8 cellular contexts compared by ENCODE assay signal in genomic region chr1:225428066-225428878, GRCh38. TPM values are rescaled to one million over a fixed set of nuclear protein-coding genes. Genes with fewer than 3 reads are reported as not detected.
DNase-seq lines count a peak whose midpoint lies in the region; ATAC-seq and TF ChIP-seq lines count a peak whose summit lies in the region.

No MANE protein-coding gene starts in this region.

- no peak overlapping the region for H4K91ac ChIP-seq in neuronal stem cell (ENCODE audit: low read depth, low read length, poor library complexity)

- H3K9ac ChIP-seq in ES-I3 (ENCODE audit: low read depth, low read length), result peak overlapping the region; percentile 100
- H3K9ac ChIP-seq in Loucy (ENCODE audit: low read depth, low read length, poor library complexity, severe bottlenecking), result peak overlapping the region; percentile 86
- peak overlapping the region; percentile 95 for H3K9ac ChIP-seq in neuronal stem cell (ENCODE audit: low read depth, low read length, poor library complexity)
- H3K9ac ChIP-seq in subcutaneous abdominal adipose tissue (ENCODE audit: low read length in 5 of 5), result peak overlapping the region; percentile 80 to 92 (median 85)

- H3K27me3 ChIP-seq in H7 (ENCODE audit: control insufficient read depth, insufficient read depth, low read length), result peaks cover 7% of the 10 kb centered on the region
- peaks cover 7% of the 10 kb centered on the region for H3K27me3 ChIP-seq in Loucy (ENCODE audit: insufficient read depth, low read length, poor library complexity, severe bottlenecking)
- no peaks in the 10 kb centered on the region for H3K27me3 ChIP-seq in foreskin keratinocyte
- no peaks in the 10 kb centered on the region for H3K27me3 ChIP-seq in neuronal stem cell (ENCODE audit: control insufficient read depth in 3 of 3, insufficient read depth in 3 of 3, low read depth in 1 of 3, low read length in 3 of 3)
- H3K27me3 ChIP-seq in subcutaneous abdominal adipose tissue (ENCODE audit: control insufficient read depth in 5 of 5, insufficient read depth in 4 of 5, low read length in 5 of 5), result no peaks in the 10 kb centered on the region

- H3K23ac ChIP-seq in neuronal stem cell (ENCODE audit: low read depth, low read length, poor library complexity), result peak overlapping the region; percentile 94

- H3K79me2 ChIP-seq in Loucy (ENCODE audit: insufficient read depth, low read length), result peaks cover 46% of the 10 kb centered on the region

- H3K79me1 ChIP-seq in neuronal stem cell (ENCODE audit: low read depth, low read length), result peaks cover 4% of the 10 kb centered on the region

- peak overlapping the region; percentile 20 for H3K4ac ChIP-seq in neuronal stem cell (ENCODE audit: low read length)

- peak; percentile 77 for ATAC-seq in foreskin keratinocyte

- peak overlapping the region; percentile 82 for H2AFZ ChIP-seq in Loucy (ENCODE audit: low read length)
- peak overlapping the region; percentile 84 for H2AFZ ChIP-seq in neuronal stem cell (ENCODE audit: low read length)

- no CpG with 5 or more reads among the region's 81 CpGs for WGBS in neuronal stem cell (ENCODE audit: extremely low coverage in 2 of 2, insufficient read length in 2 of 2, insufficient replicate concordance in 1 of 2), 2 donors

- H3K14ac ChIP-seq in neuronal stem cell (ENCODE audit: low read length), result no peak overlapping the region

- TF ChIP-seq CTCF in Loucy (conservative IDR thresholded peaks at IDR 0.05; ENCODE audit: low read length), result no peak
- no peak for TF ChIP-seq CTCF in foreskin keratinocyte (conservative IDR thresholded peaks at IDR 0.05)

- H4K20me1 ChIP-seq in Loucy (ENCODE audit: insufficient read depth, low read length, poor library complexity, severe bottlenecking), result peaks cover 41% of the 10 kb centered on the region

- DNase-seq in H7, result peak; percentile 99
- DNase-seq in SHP77 treated with DMSO at 0.1 percent for 48 hours (lab: John Stamatoyannopoulos, UW), result peak; percentile 79
- peak; percentile 67 to 88 (median 78) for DNase-seq in activated naive CD4-positive, alpha-beta T cell (lab: John Stamatoyannopoulos, UW)
- DNase-seq in foreskin keratinocyte, result peak; percentile 61 to 80
- peak; percentile 88 for DNase-seq in neuronal stem cell (ENCODE audit: low spot score)

- H2AK5ac ChIP-seq in neuronal stem cell (ENCODE audit: low read depth, low read length), result no peak overlapping the region

- no peaks in the 10 kb centered on the region for H3K9me3 ChIP-seq in ES-I3 (ENCODE audit: control insufficient read depth, insufficient read depth, low read length)
- no peaks in the 10 kb centered on the region for H3K9me3 ChIP-seq in Loucy (ENCODE audit: insufficient read depth, low read depth, low read length)
- H3K9me3 ChIP-seq in neuronal stem cell (replicated peaks in 1 of 2; ENCODE audit: control insufficient read depth in 2 of 2, insufficient read depth in 1 of 2, low read depth in 1 of 2, low read length in 2 of 2), result peaks cover 4 to 5% of the 10 kb centered on the region in 2 donors
- peaks cover 0 to 4% (median 0%) of the 10 kb centered on the region in 5 donors for H3K9me3 ChIP-seq in subcutaneous abdominal adipose tissue (ENCODE audit: control insufficient read depth in 5 of 5, low read length in 5 of 5)

- no peak overlapping the region for H4K8ac ChIP-seq in neuronal stem cell (ENCODE audit: low read depth, low read length)

- peak overlapping the region; percentile 90 for H2BK5ac ChIP-seq in neuronal stem cell (ENCODE audit: low read length)

- peak overlapping the region; percentile 90 for H3K27ac ChIP-seq in foreskin keratinocyte
- H3K27ac ChIP-seq in neuronal stem cell (replicated peaks; ENCODE audit: low read length), result peak overlapping the region; percentile 97
- H3K27ac ChIP-seq in subcutaneous abdominal adipose tissue (ENCODE audit: low read depth, low read length), result peak overlapping the region; percentile 96

- peak overlapping the region; percentile 89 for H2BK120ac ChIP-seq in neuronal stem cell (ENCODE audit: low read depth, low read length)

- H2BK12ac ChIP-seq in neuronal stem cell (ENCODE audit: low read length), result no peak overlapping the region

- H3K4me3 ChIP-seq in H7 (ENCODE audit: insufficient read depth, low read depth, low read length) (peak overlapping the region; percentile 91), Loucy (ENCODE audit: low read length, poor library complexity, severe bottlenecking) (peak overlapping the region; percentile 85), neuronal stem cell (ENCODE audit: low read length in 2 of 2) (peak overlapping the region; percentile 96 to 99), subcutaneous abdominal adipose tissue (ENCODE audit: low read depth in 1 of 5, low read length in 5 of 5) (peak overlapping the region; percentile 81 to 95 (median 90))

- H3K4me2 ChIP-seq in Loucy (ENCODE audit: low read depth, low read length, poor library complexity, severe bottlenecking) (peak overlapping the region; percentile 72), neuronal stem cell (ENCODE audit: insufficient read depth, low read length, poor library complexity, severe bottlenecking) (peak overlapping the region; percentile 63)

- peaks cover 5% of the 10 kb centered on the region; the same call in 1 of the 2 replicates for H3F3A ChIP-seq in Loucy (ENCODE audit: low read depth)

- peak overlapping the region; percentile 99 for H3K18ac ChIP-seq in neuronal stem cell (ENCODE audit: low read length)

- H3K36me3 ChIP-seq in ES-I3 (ENCODE audit: insufficient read depth, low read length) (no peaks in the 10 kb centered on the region), H7 (replicated peaks; ENCODE audit: control insufficient read depth, insufficient read depth, low read length) (no peaks in the 10 kb centered on the region), Loucy (ENCODE audit: insufficient read depth, low read length) (no peaks in the 10 kb centered on the region), neuronal stem cell (replicated peaks in 1 of 2; ENCODE audit: control insufficient read depth in 2 of 2, insufficient read depth in 2 of 2, low read length in 2 of 2) (peaks cover 3 to 8% of the 10 kb centered on the region in 2 donors), subcutaneous abdominal adipose tissue (ENCODE audit: control insufficient read depth in 5 of 5, insufficient read depth in 5 of 5, low read length in 5 of 5) (no peaks in the 10 kb centered on the region)

- no peaks in the 10 kb centered on the region for H3K9me2 ChIP-seq in Loucy (replicated peaks; ENCODE audit: low read depth, low read length)

- H2BK15ac ChIP-seq in neuronal stem cell (ENCODE audit: low read length), result no peak overlapping the region

- H3K4me1 ChIP-seq in ES-I3 (ENCODE audit: insufficient read depth, low read length), result peaks cover 32% of the 10 kb centered on the region
- H3K4me1 ChIP-seq in Loucy (ENCODE audit: insufficient read depth, low read length, poor library complexity, severe bottlenecking), result peaks cover 35% of the 10 kb centered on the region
- peaks cover 26% of the 10 kb centered on the region for H3K4me1 ChIP-seq in foreskin keratinocyte
- peaks cover 13 to 15% of the 10 kb centered on the region in 2 donors for H3K4me1 ChIP-seq in neuronal stem cell (ENCODE audit: control insufficient read depth in 2 of 2, insufficient read depth in 1 of 2, low read depth in 1 of 2, low read length in 2 of 2)
- peaks cover 8 to 52% (median 48%) of the 10 kb centered on the region in 5 donors for H3K4me1 ChIP-seq in subcutaneous abdominal adipose tissue (ENCODE audit: control insufficient read depth in 5 of 5, insufficient read depth in 5 of 5, low read length in 5 of 5)

RNA-seq across cellular contexts. Expression of gene LBR, which starts 0.4 kb away (rescaled TPM):
- total RNA-seq in H7 (2014; rRNA removed; shearing (Covaris generic)), result 82.6 and 97.1 TPM in 2 replicates
- 51.3 and 66.1 TPM in 2 replicates for total RNA-seq in foreskin keratinocyte
- 15.9 and 23.3 TPM in 2 replicates for polyA plus RNA-seq in foreskin keratinocyte
- 82.5 TPM for polyA plus RNA-seq in neuronal stem cell (2013, experiment 1 of 2)
- 83.8 TPM for polyA plus RNA-seq in neuronal stem cell (2013, experiment 2 of 2)

Comparison
In these comparisons a context has a peak if more than half of its experiments do, and no peak if none do; other contexts are left out.
1. Peak in every context shown above with its lines: DNase-seq, ATAC-seq, H3K4me3 ChIP-seq and H3K27ac ChIP-seq.